8 cellular contexts compared by ENCODE assay signal in genomic region chr6:11044712-11045167, GRCh38. TPM values are rescaled to one million over a fixed set of nuclear protein-coding genes. Genes with fewer than 3 reads are reported as not detected.
A peak's percentile ranks its signal among the peaks of the same experiment; 100 is the strongest.
DNase-seq lines count a peak whose midpoint lies in the region; ATAC-seq and TF ChIP-seq lines count a peak whose summit lies in the region.

No MANE protein-coding gene starts in this region.

- H3K9me2 ChIP-seq in PC-3 (replicated peaks; ENCODE audit: low read length): no peaks in the 10 kb centered on the region

- peaks cover 83% of the 10 kb centered on the region for H3K27me3 Mint-ChIP-seq in CD4-positive, alpha-beta T cell
- H3K27me3 Mint-ChIP-seq in effector memory CD8-positive, alpha-beta T cell: peaks cover 57 to 80% of the 10 kb centered on the region in 2 donors

- no TSS peak for BruUV-seq in PC-3 (replicated peaks; lab: Mats Ljungman, UMichigan)

- H3K9me3 ChIP-seq in CD4-positive, alpha-beta T cell (ENCODE audit: control insufficient read depth, low read length): no peaks in the 10 kb centered on the region
- no peaks in the 10 kb centered on the region for H3K9me3 ChIP-seq in PC-3 (ENCODE audit: low read length)
- H3K9me3 ChIP-seq in ovary: peaks cover 0 to 11% of the 10 kb centered on the region in 2 donors

- peaks cover 3% of the 10 kb centered on the region for H3K36me3 Mint-ChIP-seq in CD4-positive, alpha-beta T cell (ENCODE audit: low read depth)
- peaks cover 9% of the 10 kb centered on the region for H3K36me3 Mint-ChIP-seq in effector memory CD8-positive, alpha-beta T cell (ENCODE audit: insufficient read depth)

- peak overlapping the region; percentile 80 for H3K4me2 ChIP-seq in PC-3 (ENCODE audit: low read length)

- H3F3A ChIP-seq in PC-3 (ENCODE audit: low read length, unreplicated experiment): no peaks in the 10 kb centered on the region

- DNase-seq in CD4-positive, alpha-beta T cell: no peak
- DNase-seq in PC-3 (no peak), ovary (no peak), GM13977 (ENCODE audit: low spot score) (no peak), AML-193 (lab: John Stamatoyannopoulos, UW) (no peak)
- no peak for DNase-seq in effector memory CD8-positive, alpha-beta T cell
- no peak for DNase-seq in stimulated activated naive CD4-positive, alpha-beta T cell treated with Interleukin-2 at 50 U/mL for 16 hours (lab: John Stamatoyannopoulos, UW)

- no peak for ATAC-seq in CD4-positive, alpha-beta T cell (ENCODE audit: poor library complexity)
- ATAC-seq in PC-3 (no peak), GM21737 (IDR thresholded peaks at IDR 0.05; ENCODE audit: unreplicated experiment) (no peak)
- ATAC-seq in effector memory CD8-positive, alpha-beta T cell (replicated peaks): no peak

- no peak for TF ChIP-seq CTCF in CD4-positive, alpha-beta T cell (IDR thresholded peaks at IDR 0.05)
- no peak for TF ChIP-seq CTCF in PC-3 (conservative IDR thresholded peaks at IDR 0.05; ENCODE audit: low read depth, low read length)
- TF ChIP-seq CTCF in ovary (IDR thresholded peaks at IDR 0.05): no peak
- TF ChIP-seq CTCF in GM13977 (IDR thresholded peaks at IDR 0.05; ENCODE audit: extremely low read depth, insufficient read depth, missing control alignments): no peak

- CTCF ChIA-PET in CD4-positive, alpha-beta T cell (lab: Charles Lee): no interaction called here
- CTCF ChIA-PET in PC-3 (lab: Charles Lee): no interaction called here

- peaks cover 5% of the 10 kb centered on the region; the same call in 1 of the 2 replicates for H3K4me1 ChIP-seq in PC-3 (ENCODE audit: insufficient read depth, low read length)
- H3K4me1 ChIP-seq in ovary (ENCODE audit: insufficient read depth): peaks cover 6% of the 10 kb centered on the region

- H3K36me3 ChIP-seq in PC-3 (ENCODE audit: low read depth, low read length) (no peaks in the 10 kb centered on the region), ovary (no peaks in the 10 kb centered on the region)

- H3K4me1 Mint-ChIP-seq in CD4-positive, alpha-beta T cell (ENCODE audit: low read depth): peaks cover 9% of the 10 kb centered on the region
- H3K4me1 Mint-ChIP-seq in effector memory CD8-positive, alpha-beta T cell (ENCODE audit: low read depth in 2 of 2): peaks cover 9% of the 10 kb centered on the region in 2 donors

- no peak for TF ChIP-seq POLR2A in ovary (IDR thresholded peaks at IDR 0.05)

- no peak overlapping the region for H3K27ac Mint-ChIP-seq in CD4-positive, alpha-beta T cell
- H3K27ac Mint-ChIP-seq in effector memory CD8-positive, alpha-beta T cell: no peak overlapping the region

- H4K20me1 ChIP-seq in PC-3 (ENCODE audit: low read length): no peaks in the 10 kb centered on the region

- in situ Hi-C loops in GM13977 (cut with MboI; ENCODE audit: low pct_unique_long_range_greater_than_20kb, low sequenced_read_pairs, unreplicated experiment): no loop called here

- WGBS in ovary, 3 donors: 26 to 34% (median 29%) methylated on average over 21 to 23 of the region's 23 CpGs

- H3K27ac ChIP-seq in CD4-positive, alpha-beta T cell (ENCODE audit: low read depth, low read length): no peak overlapping the region
- H3K27ac ChIP-seq in PC-3 (ENCODE audit: low read length) (no peak overlapping the region), ovary (no peak overlapping the region)

- peak overlapping the region; percentile 73 for H3K4me3 Mint-ChIP-seq in CD4-positive, alpha-beta T cell
- H3K4me3 Mint-ChIP-seq in effector memory CD8-positive, alpha-beta T cell: peak overlapping the region; percentile 71 to 72

- H2AFZ ChIP-seq in PC-3 (ENCODE audit: low read length): peak overlapping the region; percentile 60; the same call in 1 of the 2 replicates

- no peaks in the 10 kb centered on the region for H3K79me2 ChIP-seq in PC-3 (ENCODE audit: low read length)

- H3K4me3 ChIP-seq in PC-3 (ENCODE audit: low read length): peak overlapping the region; percentile 63
- peak overlapping the region; percentile 34 for H3K4me3 ChIP-seq in ovary

- no peaks in the 10 kb centered on the region for H3K9me3 Mint-ChIP-seq in CD4-positive, alpha-beta T cell
- no peaks in the 10 kb centered on the region for H3K9me3 Mint-ChIP-seq in effector memory CD8-positive, alpha-beta T cell

- intact Hi-C loops in CD4-positive, alpha-beta T cell (cut with DNase I, micrococcal nuclease): no loop called here
- intact Hi-C loops in PC-3 (cut with micrococcal nuclease): no loop called here
- intact Hi-C loops in ovary (cut with DNase I): no loop called here

- H3K9ac ChIP-seq in PC-3 (ENCODE audit: low read length): no peak overlapping the region

- H3K27me3 ChIP-seq in CD4-positive, alpha-beta T cell (ENCODE audit: control insufficient read depth, insufficient read depth, low read length): peaks cover 61% of the 10 kb centered on the region
- peaks cover 35% of the 10 kb centered on the region for H3K27me3 ChIP-seq in PC-3 (ENCODE audit: low read length)
- peaks cover 3% of the 10 kb centered on the region for H3K27me3 ChIP-seq in ovary

- no peak for TF ChIP-seq EP300 in ovary (IDR thresholded peaks at IDR 0.05)

- POLR2A ChIA-PET in CD4-positive, alpha-beta T cell (lab: Charles Lee): no interaction called here
- POLR2A ChIA-PET in PC-3 (lab: Charles Lee; ENCODE audit: unreplicated experiment): no interaction called here

RNA-seq across cellular contexts. Expression of gene ELOVL2, which starts 0.6 kb away (rescaled TPM):
- total RNA-seq in CD4-positive, alpha-beta T cell: not detected
- total RNA-seq in PC-3 (2014; rRNA removed) (0.91 and 1.8 TPM in 2 replicates), ovary (1 to 10 TPM in 1 of 7 donors, under 1 TPM in 5, not detected in 1; 0.11 to 1.4 (median 0.28) TPM)
- 1 to 10 TPM in 1 of 2 donors, under 1 TPM in 1; 0.18 to 1.0 TPM for polyA plus RNA-seq in ovary

RNA-seq across cellular contexts. Expression of gene SMIM13, which starts 48.9 kb away (rescaled TPM):
- total RNA-seq in CD4-positive, alpha-beta T cell: 1 to 10 TPM; 3.0 to 4.6 TPM
- total RNA-seq in PC-3 (2014; rRNA removed) (7.1 and 9.0 TPM in 2 replicates), ovary (1 to 10 TPM; 5.3 to 8.4 (median 6.2) TPM)
- 1 to 10 TPM; 3.6 to 5.8 TPM for polyA plus RNA-seq in ovary
